In the genomic region with DNA sequence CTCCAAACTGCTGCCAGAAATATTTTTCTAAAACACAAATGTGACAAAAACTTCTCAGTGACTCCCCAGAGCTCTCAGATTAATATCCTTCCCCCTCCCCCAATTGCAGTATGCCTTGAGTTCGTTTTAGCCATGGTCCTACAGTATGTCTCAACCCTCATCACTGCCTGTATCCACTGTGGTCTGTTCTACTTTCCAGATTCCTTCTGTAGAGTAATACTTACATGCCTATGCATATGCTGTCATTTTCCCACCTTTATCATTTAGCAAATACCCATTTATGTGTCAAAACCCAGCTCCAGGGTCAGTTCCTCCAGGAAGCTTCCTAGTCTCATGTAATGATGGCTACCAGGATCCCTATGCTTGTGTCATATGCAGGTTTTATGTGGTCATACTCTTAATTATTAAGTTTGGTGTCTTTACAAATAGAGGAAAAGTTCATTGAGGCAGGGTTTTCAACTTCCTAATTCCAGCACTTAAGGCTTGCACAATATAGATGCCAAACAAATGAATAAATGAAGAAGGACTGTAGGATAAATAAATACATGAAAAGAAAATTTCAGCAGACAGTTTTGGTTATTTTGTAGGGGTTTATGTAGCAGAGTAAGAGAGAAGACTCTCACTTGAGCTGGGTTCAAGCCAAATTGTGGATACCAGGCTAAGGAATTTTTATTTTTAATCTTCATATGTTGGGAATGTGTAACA, we compare ENCODE assay signal across 17 cellular contexts.
"Had no signal": no experiment of that assay in that cellular context is flagged by ENCODE, and none has a peak within 500 bp of the region (broad histone marks: within the 10 kb centered on the region; RNA-seq: fewer than 3 reads in every experiment).

No MANE protein-coding gene starts in this region.

- H3K4me1 Mint-ChIP-seq: activated naive CD8-positive, alpha-beta T cell treated with anti-CD3 and anti-CD28 coated beads, Interleukin-2, amount 10 ng/mL, durations not matched to agents 7 days and 5 days; T-cell had no signal

- ATAC-seq: activated CD4-positive, CD25-positive, alpha-beta regulatory T cell treated with anti-CD3 and anti-CD28 coated beads, Interleukin-2, amount 50 U/mL, for 24 hours; right cardiac atrium; stimulated activated naive CD8-positive, alpha-beta T cell treated with anti-CD3 and anti-CD28 coated beads, Interleukin-15, Interleukin-2, amounts not matched to agents 100 U/mL and 50 U/mL, for 24 hours; T-cell had no signal

- H3K4me2 ChIP-seq: smooth muscle cell had no signal

- H3K4me3 ChIP-seq: cardiac muscle cell, dorsolateral prefrontal cortex, prostate gland, smooth muscle cell had no signal

- H3K36me3 ChIP-seq: cardiac muscle cell, prostate gland had no signal

- H3K27me3 Mint-ChIP-seq: activated naive CD8-positive, alpha-beta T cell treated with anti-CD3 and anti-CD28 coated beads, Interleukin-2, amount 10 ng/mL, durations not matched to agents 7 days and 5 days; T-cell; type B pancreatic cell had no signal

- H3K27me3 ChIP-seq: cardiac muscle cell, dorsolateral prefrontal cortex had no signal

- H3K9me3 ChIP-seq: prostate gland had no signal

- H3K27ac Mint-ChIP-seq: activated naive CD8-positive, alpha-beta T cell treated with anti-CD3 and anti-CD28 coated beads, Interleukin-2, amount 10 ng/mL, durations not matched to agents 7 days and 5 days; activated T-helper 1 cell treated with anti-CD3 and anti-CD28 coated beads, Interleukin-12 subunit alpha, Interleukin-12 subunit beta, Interleukin-2, Interleukin-4 antibody, amounts not matched to agents 30 ng/mL and 10 ng/mL and 1 ng/mL, durations not matched to agents 14 hours and 24 hours and 36 hours; nephron progenitor cell; T-cell; type B pancreatic cell had no signal

- H3K9me3 Mint-ChIP-seq: activated naive CD8-positive, alpha-beta T cell treated with anti-CD3 and anti-CD28 coated beads, Interleukin-2, amount 10 ng/mL, durations not matched to agents 7 days and 5 days; activated T-helper 1 cell treated with anti-CD3 and anti-CD28 coated beads, Interleukin-12 subunit alpha, Interleukin-12 subunit beta, Interleukin-2, Interleukin-4 antibody, amounts not matched to agents 30 ng/mL and 10 ng/mL and 1 ng/mL, durations not matched to agents 14 hours and 24 hours and 36 hours; nephron progenitor cell; T-cell; type B pancreatic cell had no signal

- DNase-seq: activated naive CD8-positive, alpha-beta T cell treated with anti-CD3 and anti-CD28 coated beads, Interleukin-2, amount 10 ng/mL, durations not matched to agents 7 days and 5 days; dorsolateral prefrontal cortex; foreskin melanocyte; nephron progenitor cell; occipital lobe; right cardiac atrium; stimulated activated CD4-positive, alpha-beta T cell treated with anti-CD3 and anti-CD28 coated beads, Interleukin-4, amount 100 ng/mL, for 4 hours; stimulated activated CD8-positive, alpha-beta memory T cell treated with anti-CD3 and anti-CD28 coated beads, Interleukin-4, amount 100 ng/mL, for 48 hours; stimulated activated naive CD8-positive, alpha-beta T cell treated with anti-CD3 and anti-CD28 coated beads, Interleukin-15, Interleukin-2, amounts not matched to agents 100 U/mL and 50 U/mL, for 24 hours; T-cell; T-helper 9 cell had no signal

- H3K27ac ChIP-seq: cardiac muscle cell, prostate gland had no signal

- H3K4me1 ChIP-seq: prostate gland had no signal

- H3K4me3 Mint-ChIP-seq: activated naive CD8-positive, alpha-beta T cell treated with anti-CD3 and anti-CD28 coated beads, Interleukin-2, amount 10 ng/mL, durations not matched to agents 7 days and 5 days; activated T-helper 1 cell treated with anti-CD3 and anti-CD28 coated beads, Interleukin-12 subunit alpha, Interleukin-12 subunit beta, Interleukin-2, Interleukin-4 antibody, amounts not matched to agents 30 ng/mL and 10 ng/mL and 1 ng/mL, durations not matched to agents 14 hours and 24 hours and 36 hours; nephron progenitor cell; T-cell; type B pancreatic cell had no signal
